ENCODE assay signal across 1 cellular context in the genomic region with DNA sequence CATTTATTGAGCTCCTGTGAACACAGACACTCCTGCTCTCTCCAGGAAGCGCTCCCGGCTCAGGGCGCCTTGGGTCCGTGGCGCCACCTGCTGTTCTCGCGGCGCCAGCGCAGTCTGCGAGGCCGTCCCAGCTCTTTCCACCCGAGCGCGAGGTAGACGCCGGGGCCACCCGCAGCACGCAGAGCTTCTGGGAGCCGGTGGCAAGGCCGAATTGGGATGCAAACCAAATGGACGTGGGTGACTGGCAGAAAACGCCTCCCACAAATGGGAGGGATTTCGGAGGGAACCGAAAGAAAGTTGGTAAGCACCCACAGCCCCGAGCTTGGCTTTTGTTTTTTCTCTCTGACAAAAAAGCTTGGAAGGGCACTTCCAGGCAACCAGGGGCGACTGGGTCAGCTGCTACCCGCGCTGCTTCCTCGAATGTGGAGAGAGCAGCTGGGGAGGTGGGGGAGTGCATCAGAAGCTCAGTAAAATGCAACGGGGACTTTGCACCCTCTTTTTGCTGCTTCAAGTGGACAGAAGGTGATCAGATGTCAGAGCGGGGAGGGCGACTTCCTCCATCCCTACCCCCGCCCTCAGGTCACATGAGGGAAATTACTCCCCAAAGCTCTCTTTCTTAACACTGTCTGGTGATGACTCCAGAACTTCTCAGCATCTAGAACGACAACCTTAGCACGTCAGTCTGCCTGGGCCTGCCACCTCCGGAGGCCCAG.
TF ChIP-seq lines count a peak whose summit lies in the region.

No MANE protein-coding gene starts in this region.

TF ChIP-seq in HepG2, 621 proteins besides CTCF, POLR2A, EP300 and RAD21 (continued from another document and continues in another):
- TF ChIP-seq, protein P1, sequence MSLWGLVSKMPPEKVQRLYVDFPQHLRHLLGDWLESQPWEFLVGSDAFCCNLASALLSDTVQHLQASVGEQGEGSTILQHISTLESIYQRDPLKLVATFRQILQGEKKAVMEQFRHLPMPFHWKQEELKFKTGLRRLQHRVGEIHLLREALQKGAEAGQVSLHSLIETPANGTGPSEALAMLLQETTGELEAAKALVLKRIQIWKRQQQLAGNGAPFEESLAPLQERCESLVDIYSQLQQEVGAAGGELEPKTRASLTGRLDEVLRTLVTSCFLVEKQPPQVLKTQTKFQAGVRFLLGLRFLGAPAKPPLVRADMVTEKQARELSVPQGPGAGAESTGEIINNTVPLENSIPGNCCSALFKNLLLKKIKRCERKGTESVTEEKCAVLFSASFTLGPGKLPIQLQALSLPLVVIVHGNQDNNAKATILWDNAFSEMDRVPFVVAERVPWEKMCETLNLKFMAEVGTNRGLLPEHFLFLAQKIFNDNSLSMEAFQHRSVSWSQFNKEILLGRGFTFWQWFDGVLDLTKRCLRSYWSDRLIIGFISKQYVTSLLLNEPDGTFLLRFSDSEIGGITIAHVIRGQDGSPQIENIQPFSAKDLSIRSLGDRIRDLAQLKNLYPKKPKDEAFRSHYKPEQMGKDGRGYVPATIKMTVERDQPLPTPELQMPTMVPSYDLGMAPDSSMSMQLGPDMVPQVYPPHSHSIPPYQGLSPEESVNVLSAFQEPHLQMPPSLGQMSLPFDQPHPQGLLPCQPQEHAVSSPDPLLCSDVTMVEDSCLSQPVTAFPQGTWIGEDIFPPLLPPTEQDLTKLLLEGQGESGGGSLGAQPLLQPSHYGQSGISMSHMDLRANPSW (CRISPR knock-in tag; IDR thresholded peaks at IDR 0.05; ENCODE audit: borderline replicate concordance): peak; percentile 15; the same call in 1 of the 2 replicates
- TF ChIP-seq ZNF792 (CRISPR knock-in tag; IDR thresholded peaks at IDR 0.05): peak; percentile 53; the same call in 1 of the 2 replicates
- peak; percentile 91 for TF ChIP-seq XRCC5 (optimal IDR thresholded peaks at IDR 0.05; ENCODE audit: low read length)
- peak; percentile 40; the same call in 1 of the 3 replicates for TF ChIP-seq MXI1 (IDR thresholded peaks at IDR 0.05; ENCODE audit: borderline replicate concordance, low read depth, low read length)
- no peak for TF ChIP-seq SMAD9 (CRISPR knock-in tag; IDR thresholded peaks at IDR 0.05)
- TF ChIP-seq KDM5B (CRISPR knock-in tag; IDR thresholded peaks at IDR 0.05; ENCODE audit: borderline replicate concordance): peak; percentile 61; the same call in 1 of the 2 replicates
- TF ChIP-seq ZNF205 (CRISPR knock-in tag; IDR thresholded peaks at IDR 0.05): peak; percentile 94
- no peak for TF ChIP-seq ZNF317 (CRISPR knock-in tag; IDR thresholded peaks at IDR 0.05)
- TF ChIP-seq, protein P2, sequence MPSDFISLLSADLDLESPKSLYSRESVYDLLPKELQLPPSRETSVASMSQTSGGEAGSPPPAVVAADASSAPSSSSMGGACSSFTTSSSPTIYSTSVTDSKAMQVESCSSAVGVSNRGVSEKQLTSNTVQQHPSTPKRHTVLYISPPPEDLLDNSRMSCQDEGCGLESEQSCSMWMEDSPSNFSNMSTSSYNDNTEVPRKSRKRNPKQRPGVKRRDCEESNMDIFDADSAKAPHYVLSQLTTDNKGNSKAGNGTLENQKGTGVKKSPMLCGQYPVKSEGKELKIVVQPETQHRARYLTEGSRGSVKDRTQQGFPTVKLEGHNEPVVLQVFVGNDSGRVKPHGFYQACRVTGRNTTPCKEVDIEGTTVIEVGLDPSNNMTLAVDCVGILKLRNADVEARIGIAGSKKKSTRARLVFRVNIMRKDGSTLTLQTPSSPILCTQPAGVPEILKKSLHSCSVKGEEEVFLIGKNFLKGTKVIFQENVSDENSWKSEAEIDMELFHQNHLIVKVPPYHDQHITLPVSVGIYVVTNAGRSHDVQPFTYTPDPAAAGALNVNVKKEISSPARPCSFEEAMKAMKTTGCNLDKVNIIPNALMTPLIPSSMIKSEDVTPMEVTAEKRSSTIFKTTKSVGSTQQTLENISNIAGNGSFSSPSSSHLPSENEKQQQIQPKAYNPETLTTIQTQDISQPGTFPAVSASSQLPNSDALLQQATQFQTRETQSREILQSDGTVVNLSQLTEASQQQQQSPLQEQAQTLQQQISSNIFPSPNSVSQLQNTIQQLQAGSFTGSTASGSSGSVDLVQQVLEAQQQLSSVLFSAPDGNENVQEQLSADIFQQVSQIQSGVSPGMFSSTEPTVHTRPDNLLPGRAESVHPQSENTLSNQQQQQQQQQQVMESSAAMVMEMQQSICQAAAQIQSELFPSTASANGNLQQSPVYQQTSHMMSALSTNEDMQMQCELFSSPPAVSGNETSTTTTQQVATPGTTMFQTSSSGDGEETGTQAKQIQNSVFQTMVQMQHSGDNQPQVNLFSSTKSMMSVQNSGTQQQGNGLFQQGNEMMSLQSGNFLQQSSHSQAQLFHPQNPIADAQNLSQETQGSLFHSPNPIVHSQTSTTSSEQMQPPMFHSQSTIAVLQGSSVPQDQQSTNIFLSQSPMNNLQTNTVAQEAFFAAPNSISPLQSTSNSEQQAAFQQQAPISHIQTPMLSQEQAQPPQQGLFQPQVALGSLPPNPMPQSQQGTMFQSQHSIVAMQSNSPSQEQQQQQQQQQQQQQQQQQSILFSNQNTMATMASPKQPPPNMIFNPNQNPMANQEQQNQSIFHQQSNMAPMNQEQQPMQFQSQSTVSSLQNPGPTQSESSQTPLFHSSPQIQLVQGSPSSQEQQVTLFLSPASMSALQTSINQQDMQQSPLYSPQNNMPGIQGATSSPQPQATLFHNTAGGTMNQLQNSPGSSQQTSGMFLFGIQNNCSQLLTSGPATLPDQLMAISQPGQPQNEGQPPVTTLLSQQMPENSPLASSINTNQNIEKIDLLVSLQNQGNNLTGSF (CRISPR knock-in tag; IDR thresholded peaks at IDR 0.05): no peak
- no peak for TF ChIP-seq ZNF460 (CRISPR knock-in tag; IDR thresholded peaks at IDR 0.05; ENCODE audit: borderline replicate concordance)
- TF ChIP-seq RCOR2 (CRISPR knock-in tag; IDR thresholded peaks at IDR 0.05): 0 out of 2 replicates have a peak, but pooled peaks have one; percentile 58
- TF ChIP-seq, protein P3, sequence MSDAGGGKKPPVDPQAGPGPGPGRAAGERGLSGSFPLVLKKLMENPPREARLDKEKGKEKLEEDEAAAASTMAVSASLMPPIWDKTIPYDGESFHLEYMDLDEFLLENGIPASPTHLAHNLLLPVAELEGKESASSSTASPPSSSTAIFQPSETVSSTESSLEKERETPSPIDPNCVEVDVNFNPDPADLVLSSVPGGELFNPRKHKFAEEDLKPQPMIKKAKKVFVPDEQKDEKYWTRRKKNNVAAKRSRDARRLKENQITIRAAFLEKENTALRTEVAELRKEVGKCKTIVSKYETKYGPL (CRISPR knock-in tag; IDR thresholded peaks at IDR 0.05): no peak
- TF ChIP-seq, protein P4, sequence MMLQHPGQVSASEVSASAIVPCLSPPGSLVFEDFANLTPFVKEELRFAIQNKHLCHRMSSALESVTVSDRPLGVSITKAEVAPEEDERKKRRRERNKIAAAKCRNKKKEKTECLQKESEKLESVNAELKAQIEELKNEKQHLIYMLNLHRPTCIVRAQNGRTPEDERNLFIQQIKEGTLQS (CRISPR knock-in tag; IDR thresholded peaks at IDR 0.05): peak; percentile 45; the same call in 1 of the 2 replicates
- TF ChIP-seq FOXA3 (CRISPR knock-in tag; IDR thresholded peaks at IDR 0.05): peak; percentile 61
- TF ChIP-seq ZNF549 (CRISPR knock-in tag; IDR thresholded peaks at IDR 0.05): no peak
- 0 out of 2 replicates have a peak, but pooled peaks have one; percentile 37 for TF ChIP-seq WIZ (CRISPR knock-in tag; IDR thresholded peaks at IDR 0.05)
- TF ChIP-seq, protein P5, sequence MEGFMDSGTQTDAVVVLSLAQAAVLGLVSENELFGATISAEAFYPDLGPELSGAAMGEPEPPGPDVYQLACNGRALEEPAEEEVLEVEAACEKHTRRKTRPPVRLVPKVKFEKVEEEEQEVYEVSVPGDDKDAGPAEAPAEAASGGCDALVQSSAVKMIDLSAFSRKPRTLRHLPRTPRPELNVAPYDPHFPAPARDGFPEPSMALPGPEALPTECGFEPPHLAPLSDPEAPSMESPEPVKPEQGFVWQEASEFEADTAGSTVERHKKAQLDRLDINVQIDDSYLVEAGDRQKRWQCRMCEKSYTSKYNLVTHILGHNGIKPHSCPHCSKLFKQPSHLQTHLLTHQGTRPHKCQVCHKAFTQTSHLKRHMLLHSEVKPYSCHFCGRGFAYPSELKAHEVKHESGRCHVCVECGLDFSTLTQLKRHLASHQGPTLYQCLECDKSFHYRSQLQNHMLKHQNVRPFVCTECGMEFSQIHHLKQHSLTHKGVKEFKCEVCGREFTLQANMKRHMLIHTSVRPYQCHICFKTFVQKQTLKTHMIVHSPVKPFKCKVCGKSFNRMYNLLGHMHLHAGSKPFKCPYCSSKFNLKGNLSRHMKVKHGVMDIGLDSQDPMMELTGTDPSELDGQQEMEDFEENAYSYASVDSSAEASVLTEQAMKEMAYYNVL (CRISPR knock-in tag; IDR thresholded peaks at IDR 0.05; ENCODE audit: borderline replicate concordance): peak; percentile 39; the same call in 1 of the 2 replicates
- TF ChIP-seq HOXA9 (CRISPR knock-in tag; IDR thresholded peaks at IDR 0.05; ENCODE audit: borderline replicate concordance): no peak
- TF ChIP-seq, protein P6, sequence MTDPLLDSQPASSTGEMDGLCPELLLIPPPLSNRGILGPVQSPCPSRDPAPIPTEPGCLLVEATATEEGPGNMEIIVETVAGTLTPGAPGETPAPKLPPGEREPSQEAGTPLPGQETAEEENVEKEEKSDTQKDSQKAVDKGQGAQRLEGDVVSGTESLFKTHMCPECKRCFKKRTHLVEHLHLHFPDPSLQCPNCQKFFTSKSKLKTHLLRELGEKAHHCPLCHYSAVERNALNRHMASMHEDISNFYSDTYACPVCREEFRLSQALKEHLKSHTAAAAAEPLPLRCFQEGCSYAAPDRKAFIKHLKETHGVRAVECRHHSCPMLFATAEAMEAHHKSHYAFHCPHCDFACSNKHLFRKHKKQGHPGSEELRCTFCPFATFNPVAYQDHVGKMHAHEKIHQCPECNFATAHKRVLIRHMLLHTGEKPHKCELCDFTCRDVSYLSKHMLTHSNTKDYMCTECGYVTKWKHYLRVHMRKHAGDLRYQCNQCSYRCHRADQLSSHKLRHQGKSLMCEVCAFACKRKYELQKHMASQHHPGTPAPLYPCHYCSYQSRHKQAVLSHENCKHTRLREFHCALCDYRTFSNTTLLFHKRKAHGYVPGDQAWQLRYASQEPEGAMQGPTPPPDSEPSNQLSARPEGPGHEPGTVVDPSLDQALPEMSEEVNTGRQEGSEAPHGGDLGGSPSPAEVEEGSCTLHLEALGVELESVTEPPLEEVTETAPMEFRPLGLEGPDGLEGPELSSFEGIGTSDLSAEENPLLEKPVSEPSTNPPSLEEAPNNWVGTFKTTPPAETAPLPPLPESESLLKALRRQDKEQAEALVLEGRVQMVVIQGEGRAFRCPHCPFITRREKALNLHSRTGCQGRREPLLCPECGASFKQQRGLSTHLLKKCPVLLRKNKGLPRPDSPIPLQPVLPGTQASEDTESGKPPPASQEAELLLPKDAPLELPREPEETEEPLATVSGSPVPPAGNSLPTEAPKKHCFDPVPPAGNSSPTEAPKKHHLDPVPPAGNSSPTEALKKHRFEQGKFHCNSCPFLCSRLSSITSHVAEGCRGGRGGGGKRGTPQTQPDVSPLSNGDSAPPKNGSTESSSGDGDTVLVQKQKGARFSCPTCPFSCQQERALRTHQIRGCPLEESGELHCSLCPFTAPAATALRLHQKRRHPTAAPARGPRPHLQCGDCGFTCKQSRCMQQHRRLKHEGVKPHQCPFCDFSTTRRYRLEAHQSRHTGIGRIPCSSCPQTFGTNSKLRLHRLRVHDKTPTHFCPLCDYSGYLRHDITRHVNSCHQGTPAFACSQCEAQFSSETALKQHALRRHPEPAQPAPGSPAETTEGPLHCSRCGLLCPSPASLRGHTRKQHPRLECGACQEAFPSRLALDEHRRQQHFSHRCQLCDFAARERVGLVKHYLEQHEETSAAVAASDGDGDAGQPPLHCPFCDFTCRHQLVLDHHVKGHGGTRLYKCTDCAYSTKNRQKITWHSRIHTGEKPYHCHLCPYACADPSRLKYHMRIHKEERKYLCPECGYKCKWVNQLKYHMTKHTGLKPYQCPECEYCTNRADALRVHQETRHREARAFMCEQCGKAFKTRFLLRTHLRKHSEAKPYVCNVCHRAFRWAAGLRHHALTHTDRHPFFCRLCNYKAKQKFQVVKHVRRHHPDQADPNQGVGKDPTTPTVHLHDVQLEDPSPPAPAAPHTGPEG (CRISPR knock-in tag; IDR thresholded peaks at IDR 0.05): peak; percentile 37
- TF ChIP-seq ZNF556 (CRISPR knock-in tag; IDR thresholded peaks at IDR 0.05; ENCODE audit: borderline replicate concordance): peak; percentile 87; the same call in 1 of the 2 replicates
- 0 out of 2 replicates have a peak, but pooled peaks have one; percentile 9 for TF ChIP-seq KDM6A (CRISPR knock-in tag; IDR thresholded peaks at IDR 0.05; ENCODE audit: low read depth)
- 0 out of 2 replicates have a peak, but pooled peaks have one; percentile 63 for TF ChIP-seq GTF3A (CRISPR knock-in tag; conservative IDR thresholded peaks at IDR 0.05)
- TF ChIP-seq, protein P7, sequence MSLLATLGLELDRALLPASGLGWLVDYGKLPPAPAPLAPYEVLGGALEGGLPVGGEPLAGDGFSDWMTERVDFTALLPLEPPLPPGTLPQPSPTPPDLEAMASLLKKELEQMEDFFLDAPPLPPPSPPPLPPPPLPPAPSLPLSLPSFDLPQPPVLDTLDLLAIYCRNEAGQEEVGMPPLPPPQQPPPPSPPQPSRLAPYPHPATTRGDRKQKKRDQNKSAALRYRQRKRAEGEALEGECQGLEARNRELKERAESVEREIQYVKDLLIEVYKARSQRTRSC (CRISPR knock-in tag; IDR thresholded peaks at IDR 0.05; ENCODE audit: low read depth): 0 out of 2 replicates have a peak, but pooled peaks have one; percentile 79
- no peak for TF ChIP-seq HNRNPUL1 (IDR thresholded peaks at IDR 0.05; ENCODE audit: low read depth, low read length)
- TF ChIP-seq, protein P8, sequence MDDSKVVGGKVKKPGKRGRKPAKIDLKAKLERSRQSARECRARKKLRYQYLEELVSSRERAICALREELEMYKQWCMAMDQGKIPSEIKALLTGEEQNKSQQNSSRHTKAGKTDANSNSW (CRISPR knock-in tag; IDR thresholded peaks at IDR 0.05; ENCODE audit: borderline replicate concordance): no peak
- peak; percentile 66 for TF ChIP-seq ZNF335 (CRISPR knock-in tag; IDR thresholded peaks at IDR 0.05)
- TF ChIP-seq SNAI1 (CRISPR knock-in tag; IDR thresholded peaks at IDR 0.05; ENCODE audit: borderline replicate concordance): no peak
- no peak for TF ChIP-seq ZNF724P (CRISPR knock-in tag; IDR thresholded peaks at IDR 0.05; ENCODE audit: borderline replicate concordance)
